Comparison of ENCODE assay signal across 26 cellular contexts in the genomic region with DNA sequence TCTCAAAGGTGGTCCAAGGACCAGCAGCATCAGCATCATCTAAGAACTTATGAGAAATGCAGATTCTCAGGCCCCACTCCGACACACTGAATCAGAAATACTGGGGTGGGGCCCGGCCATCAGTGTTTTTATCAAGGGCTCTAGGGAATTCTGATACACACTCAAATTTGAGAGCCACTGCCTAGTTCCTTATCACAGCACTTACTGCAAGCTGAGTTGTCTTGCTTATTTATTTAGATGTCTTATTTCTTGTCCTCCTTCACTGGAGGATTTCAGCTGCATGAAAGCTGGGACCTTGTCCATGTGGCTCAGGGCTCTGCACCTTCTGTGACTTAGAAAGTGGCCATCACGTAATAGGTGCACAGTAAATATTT.
"Had no signal": no experiment of that assay in that cellular context is flagged by ENCODE, and none has a peak within 500 bp of the region (broad histone marks: within the 10 kb centered on the region; RNA-seq: fewer than 3 reads in every experiment).

No MANE protein-coding gene starts in this region.

- DNase-seq: activated B cell treated with CpG ODN at 0.5 μM for 24 hours; activated naive CD4-positive, alpha-beta T cell treated with anti-CD3 and anti-CD28 coated beads for 36 hours; activated naive CD8-positive, alpha-beta T cell treated with anti-CD3 and anti-CD28 coated beads for 36 hours; activated T-cell treated with anti-CD3 and anti-CD28 coated beads for 4 hours; activated T-cell treated with anti-CD3 and anti-CD28 coated beads, Interleukin-2, amount 50 U/mL, for 72 hours; brain microvascular endothelial cell; cortex of kidney; effector memory CD8-positive, alpha-beta T cell; foreskin melanocyte; left ventricle myocardium inferior; naive thymus-derived CD4-positive, alpha-beta T cell; ovary; retina; sigmoid colon; stimulated activated CD4-positive, alpha-beta T cell treated with anti-CD3 and anti-CD28 coated beads, Interleukin-1b, Interleukin-23, amount 100 ng/mL, for 48 hours; stimulated activated naive B cell treated with anti-CD40 and anti-IgM and Interleukin-4, amounts not matched to agents 10 μg/mL and 1 μg/mL and 100 μg/mL, for 72 hours; stomach; T-helper 2 cell; thyroid gland had no signal

- H3K4me3 ChIP-seq: ascending aorta, esophagus muscularis mucosa, left ventricle myocardium inferior, lung, ovary, prostate gland, sigmoid colon, smooth muscle cell, stomach, thyroid gland had no signal

- H3K27me3 ChIP-seq: ascending aorta, brain microvascular endothelial cell, ovary, sigmoid colon, stomach, thyroid gland had no signal

- ATAC-seq: activated T-cell treated with anti-CD3 and anti-CD28 coated beads, Interleukin-2, amount 50 U/mL, for 72 hours; effector memory CD8-positive, alpha-beta T cell; naive thymus-derived CD4-positive, alpha-beta T cell; stimulated activated naive B cell treated with anti-CD40 and anti-IgM and Interleukin-4, amounts not matched to agents 10 μg/mL and 1 μg/mL and 100 μg/mL, for 72 hours had no signal

- H3K27ac ChIP-seq: ascending aorta, brain microvascular endothelial cell, esophagus muscularis mucosa, left ventricle myocardium inferior, ovary, prostate gland, sigmoid colon, thyroid gland had no signal

- H3K4me1 ChIP-seq: ascending aorta, esophagus muscularis mucosa, left ventricle myocardium inferior, prostate gland, sigmoid colon, thyroid gland had no signal

- H3K9me3 ChIP-seq: ascending aorta, esophagus muscularis mucosa, left ventricle myocardium inferior, ovary, prostate gland, sigmoid colon, stomach, thyroid gland had no signal

- H3K36me3 ChIP-seq: ascending aorta, brain microvascular endothelial cell, esophagus muscularis mucosa, left ventricle myocardium inferior, ovary, prostate gland, sigmoid colon, stomach, thyroid gland had no signal

- FAIRE-seq: endothelial cell of umbilical vein, islet of Langerhans had no signal
